ENCODE assay signal across 8 cellular contexts in the genomic region with DNA sequence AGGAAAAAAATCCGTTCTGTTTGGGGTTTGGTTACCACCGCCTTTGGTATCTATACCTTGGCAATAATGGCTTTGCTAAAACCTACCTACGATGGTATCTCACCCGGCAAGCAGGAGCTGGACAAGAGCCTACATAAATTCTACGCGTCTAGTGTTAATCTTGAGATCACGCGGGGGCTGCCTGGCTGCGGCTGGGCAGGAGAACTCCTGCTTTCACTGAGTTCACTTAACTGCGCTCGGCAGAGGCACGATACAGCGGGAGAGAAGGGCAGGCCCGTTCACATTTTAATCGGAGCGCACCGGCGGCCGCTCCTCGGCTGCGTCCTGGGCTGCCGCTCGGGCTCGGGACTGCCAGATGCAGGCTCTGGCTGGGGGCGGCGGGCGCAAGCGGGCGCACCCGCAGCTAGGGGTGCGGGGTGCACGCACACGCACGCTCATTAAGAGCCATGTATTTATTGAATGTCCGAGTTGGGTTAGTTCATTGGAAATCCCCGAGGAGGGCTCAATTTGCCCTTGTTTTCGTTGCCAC. TPM values are rescaled to one million over a fixed set of nuclear protein-coding genes. Genes with fewer than 3 reads are reported as not detected.
DNase-seq lines count a peak whose midpoint lies in the region; ATAC-seq and TF ChIP-seq lines count a peak whose summit lies in the region.
"Had no signal": no experiment of that assay in that cellular context is flagged by ENCODE, and none has a peak within 500 bp of the region (broad histone marks: within the 10 kb centered on the region; RNA-seq: fewer than 3 reads in every experiment).

No MANE protein-coding gene starts in this region.

- POLR2A ChIA-PET in Panc1 (lab: Charles Lee), result interaction anchor here (0.6 kb wide), 1 partner anchor 32 kb away, joined by 6 read pairs; no protein-coding TSS in a partner anchor

- peak overlapping the region; percentile 59 for H3K4me2 ChIP-seq in GM23248 (ENCODE audit: unreplicated experiment)

- CTCF ChIA-PET in Panc1 (lab: Charles Lee), result interaction anchor here (0.5 kb wide), 1 partner anchor 295 kb away, joined by 5 read pairs; no protein-coding TSS in a partner anchor

- no peaks in the 10 kb centered on the region for H3K9me2 ChIP-seq in GM23248 (ENCODE audit: insufficient read depth)

- peak; percentile 64 for ATAC-seq in Panc1
- ATAC-seq in HG03439 (IDR thresholded peaks at IDR 0.05; ENCODE audit: unreplicated experiment), result no peak
- ATAC-seq in GM21447 (IDR thresholded peaks at IDR 0.05; ENCODE audit: unreplicated experiment), result no peak

- BruUV-seq in Panc1 (replicated peaks; lab: Mats Ljungman, UMichigan), result no TSS peak

- H3K27me3 ChIP-seq in GM23248 (replicated peaks; ENCODE audit: insufficient read depth) (peaks cover 67% of the 10 kb centered on the region), Panc1 (ENCODE audit: control insufficient read depth, insufficient read depth, low read length) (peaks cover 41% of the 10 kb centered on the region)

- H3K4me3 ChIP-seq in GM23248 (peak overlapping the region; percentile 53), Panc1 (ENCODE audit: low read depth in 2 of 2, low read length in 2 of 2) (peak overlapping the region; percentile 36 to 48), skeletal muscle cell (ENCODE audit: low read depth, low read length) (peak overlapping the region; percentile 32)

- H3K27ac ChIP-seq in GM23248 (no peak overlapping the region), Panc1 (ENCODE audit: low read length) (no peak overlapping the region)

- H3K36me3 ChIP-seq in GM23248 (ENCODE audit: low read depth) (no peaks in the 10 kb centered on the region), Panc1 (ENCODE audit: control insufficient read depth, insufficient read depth, low read length) (no peaks in the 10 kb centered on the region)

- in situ Hi-C loops in GM23248 (cut with MboI) (loop anchor here (25.0 kb wide), 1 partner anchor 1690 kb away; no protein-coding TSS in a partner anchor), Panc1 (cut with HindIII; ENCODE audit: low pct_unique_long_range_greater_than_20kb, low sequenced_read_pairs) (no loop called here)

- H2AFZ ChIP-seq in GM23248, result 0 out of 2 replicates have a peak overlapping the region, but pooled peaks have one; percentile 42

- no peak for TF ChIP-seq CTCF in Panc1 (IDR thresholded peaks at IDR 0.05)

- no peaks in the 10 kb centered on the region for H3K79me2 ChIP-seq in GM23248 (ENCODE audit: insufficient read depth)

- no peaks in the 10 kb centered on the region for H3K4me1 ChIP-seq in GM23248 (ENCODE audit: insufficient read depth)
- peaks cover 5% of the 10 kb centered on the region; the same call in 1 of the 2 replicates for H3K4me1 ChIP-seq in Panc1 (ENCODE audit: control insufficient read depth, insufficient read depth, low read length)

- no peaks in the 10 kb centered on the region for H4K20me1 ChIP-seq in GM23248 (ENCODE audit: insufficient read depth)

- no peak overlapping the region for H3K9ac ChIP-seq in GM23248

- H3F3A ChIP-seq in GM23248 (ENCODE audit: insufficient read depth), result no peaks in the 10 kb centered on the region

- no peaks in the 10 kb centered on the region for H3K9me3 ChIP-seq in GM23248 (ENCODE audit: low read depth)
- H3K9me3 ChIP-seq in Panc1 (ENCODE audit: control insufficient read depth, insufficient read depth, low read depth, low read length), result no peaks in the 10 kb centered on the region

- DNase-seq in GM23248 (peak; percentile 49), Panc1 (ENCODE audit: low read depth, low spot score) (no peak), head of caudate nucleus (peak in 33 of 42 donors; percentile 47 to 83 (median 68)), skeletal muscle cell (ENCODE audit: low read depth) (no peak), glomerular visceral epithelial cell (ENCODE audit: extremely low spot score) (no peak)

- intact Hi-C loops in Panc1 (cut with micrococcal nuclease; ENCODE audit: unreplicated experiment), result no loop called here
- intact Hi-C loops in head of caudate nucleus (cut with DNase I), result loop anchor here (5.0 kb wide), 2 partner anchors 350 to 420 kb away; no protein-coding TSS in a partner anchor

- WGBS in GM23248 (ENCODE audit: low coverage in 1 of 2, low lambda C conversion rate in 2 of 2, missing lambda C conversion rate in 2 of 2), 2 experiments, result 1% methylated on average over 35 to 37 of the region's 37 CpGs

RNA-seq across cellular contexts. Expression of a gene that starts 1.7 kb away (rescaled TPM):
- not detected in 2 replicates for total RNA-seq in GM23248 (2014; rRNA removed; shearing (Covaris generic))
- polyA plus RNA-seq in GM23248 (2016; fragmentation: Nextera tagmentation; extraction: Ambion mirVana), result not detected in 2 replicates
- 0.36 TPM for total RNA-seq in Panc1 (2021; ENCODE audit: unreplicated experiment)
- 0.21 TPM for polyA plus RNA-seq in Panc1 (2012; ENCODE audit: insufficient read length)
- total RNA-seq: RPMI7951 had no signal

Comparison
In these comparisons a context has a peak if more than half of its experiments do, and no peak if none do; other contexts are left out.
1. DNase-seq: peak in GM23248 (single experiment) and head of caudate nucleus (33 of 42); none in Panc1 (single experiment), skeletal muscle cell (single experiment) and glomerular visceral epithelial cell (single experiment).
2. Peak in every context shown above with its lines, with median percentiles within 50 percentile points of each other: H3K4me3 ChIP-seq.